ENCODE assay signal across 1 cellular context in the genomic region with DNA sequence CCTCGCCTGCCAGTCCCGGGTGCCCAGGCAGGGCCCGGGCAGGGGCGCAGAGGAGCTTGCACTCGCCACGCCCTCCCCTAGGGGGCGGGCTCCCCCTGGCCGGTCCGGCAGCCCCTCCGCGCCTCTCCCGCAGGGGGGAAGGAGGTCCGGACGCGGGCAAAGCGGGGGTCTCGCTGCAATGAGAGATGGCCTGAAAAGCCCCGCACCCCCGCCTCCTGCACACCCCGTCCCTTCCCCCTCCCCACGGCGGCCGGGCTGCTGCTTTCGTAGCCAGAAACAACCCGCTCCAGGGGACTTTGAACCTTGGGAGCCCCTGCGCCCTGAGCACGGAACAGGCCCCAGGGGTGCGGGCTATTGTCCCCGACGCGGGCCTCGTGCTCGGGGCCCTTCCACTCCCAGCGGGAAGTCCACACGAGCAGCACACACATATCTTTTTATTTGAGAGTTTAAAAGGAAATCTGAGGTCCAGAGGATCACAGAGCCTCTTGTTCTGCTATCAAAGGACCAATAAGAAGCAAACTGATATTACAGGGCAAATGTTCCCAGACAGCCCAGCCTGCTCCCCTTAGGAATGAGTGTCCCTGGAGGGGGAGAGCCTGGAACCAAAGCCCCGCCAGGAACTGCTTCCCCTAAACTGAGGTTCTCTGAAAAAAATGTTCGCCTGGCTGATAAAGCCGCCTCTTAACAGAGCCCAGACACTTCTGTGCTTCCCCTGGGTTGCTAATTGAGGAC.
TF ChIP-seq lines count a peak whose summit lies in the region.

No MANE protein-coding gene starts in this region.

TF ChIP-seq in HepG2, 621 proteins besides CTCF, POLR2A, EP300 and RAD21 (continued from another document and continues in another):
- no peak for TF ChIP-seq SCMH1 (CRISPR knock-in tag; IDR thresholded peaks at IDR 0.05; ENCODE audit: borderline replicate concordance)
- TF ChIP-seq SRF (IDR thresholded peaks at IDR 0.05; ENCODE audit: low read depth, low read length): no peak
- TF ChIP-seq, protein P1, sequence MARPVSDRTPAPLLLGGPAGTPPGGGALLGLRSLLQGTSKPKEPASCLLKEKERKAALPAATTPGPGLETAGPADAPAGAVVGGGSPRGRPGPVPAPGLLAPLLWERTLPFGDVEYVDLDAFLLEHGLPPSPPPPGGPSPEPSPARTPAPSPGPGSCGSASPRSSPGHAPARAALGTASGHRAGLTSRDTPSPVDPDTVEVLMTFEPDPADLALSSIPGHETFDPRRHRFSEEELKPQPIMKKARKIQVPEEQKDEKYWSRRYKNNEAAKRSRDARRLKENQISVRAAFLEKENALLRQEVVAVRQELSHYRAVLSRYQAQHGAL (CRISPR knock-in tag; IDR thresholded peaks at IDR 0.05; ENCODE audit: not compliant biosample characterization): no peak
- TF ChIP-seq, protein P2, sequence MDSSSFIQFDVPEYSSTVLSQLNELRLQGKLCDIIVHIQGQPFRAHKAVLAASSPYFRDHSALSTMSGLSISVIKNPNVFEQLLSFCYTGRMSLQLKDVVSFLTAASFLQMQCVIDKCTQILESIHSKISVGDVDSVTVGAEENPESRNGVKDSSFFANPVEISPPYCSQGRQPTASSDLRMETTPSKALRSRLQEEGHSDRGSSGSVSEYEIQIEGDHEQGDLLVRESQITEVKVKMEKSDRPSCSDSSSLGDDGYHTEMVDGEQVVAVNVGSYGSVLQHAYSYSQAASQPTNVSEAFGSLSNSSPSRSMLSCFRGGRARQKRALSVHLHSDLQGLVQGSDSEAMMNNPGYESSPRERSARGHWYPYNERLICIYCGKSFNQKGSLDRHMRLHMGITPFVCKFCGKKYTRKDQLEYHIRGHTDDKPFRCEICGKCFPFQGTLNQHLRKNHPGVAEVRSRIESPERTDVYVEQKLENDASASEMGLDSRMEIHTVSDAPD (CRISPR knock-in tag; IDR thresholded peaks at IDR 0.05): no peak
- TF ChIP-seq, protein P3, sequence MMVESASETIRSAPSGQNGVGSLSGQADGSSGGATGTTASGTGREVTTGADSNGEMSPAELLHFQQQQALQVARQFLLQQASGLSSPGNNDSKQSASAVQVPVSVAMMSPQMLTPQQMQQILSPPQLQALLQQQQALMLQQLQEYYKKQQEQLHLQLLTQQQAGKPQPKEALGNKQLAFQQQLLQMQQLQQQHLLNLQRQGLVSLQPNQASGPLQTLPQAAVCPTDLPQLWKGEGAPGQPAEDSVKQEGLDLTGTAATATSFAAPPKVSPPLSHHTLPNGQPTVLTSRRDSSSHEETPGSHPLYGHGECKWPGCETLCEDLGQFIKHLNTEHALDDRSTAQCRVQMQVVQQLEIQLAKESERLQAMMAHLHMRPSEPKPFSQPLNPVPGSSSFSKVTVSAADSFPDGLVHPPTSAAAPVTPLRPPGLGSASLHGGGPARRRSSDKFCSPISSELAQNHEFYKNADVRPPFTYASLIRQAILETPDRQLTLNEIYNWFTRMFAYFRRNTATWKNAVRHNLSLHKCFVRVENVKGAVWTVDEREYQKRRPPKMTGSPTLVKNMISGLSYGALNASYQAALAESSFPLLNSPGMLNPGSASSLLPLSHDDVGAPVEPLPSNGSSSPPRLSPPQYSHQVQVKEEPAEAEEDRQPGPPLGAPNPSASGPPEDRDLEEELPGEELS (CRISPR knock-in tag; IDR thresholded peaks at IDR 0.05): peak; percentile 58
- TF ChIP-seq ZNF260 (CRISPR knock-in tag; IDR thresholded peaks at IDR 0.05; ENCODE audit: borderline replicate concordance, low read depth): no peak
- no peak for TF ChIP-seq ZNF546 (CRISPR knock-in tag; conservative IDR thresholded peaks at IDR 0.05)
- no peak for TF ChIP-seq SNRNP70 (IDR thresholded peaks at IDR 0.05; ENCODE audit: low read depth, low read length)
- TF ChIP-seq SP2 (CRISPR knock-in tag; IDR thresholded peaks at IDR 0.05): no peak
- no peak for TF ChIP-seq SMARCE1 (IDR thresholded peaks at IDR 0.05; ENCODE audit: borderline replicate concordance)
- TF ChIP-seq ZNF703 (CRISPR knock-in tag; IDR thresholded peaks at IDR 0.05; ENCODE audit: borderline replicate concordance): 0 out of 2 replicates have a peak, but pooled peaks have one; percentile 83
- TF ChIP-seq ZNF788 (CRISPR knock-in tag; IDR thresholded peaks at IDR 0.05; ENCODE audit: borderline replicate concordance): 0 out of 2 replicates have a peak, but pooled peaks have one; percentile 27
- TF ChIP-seq, protein P4, sequence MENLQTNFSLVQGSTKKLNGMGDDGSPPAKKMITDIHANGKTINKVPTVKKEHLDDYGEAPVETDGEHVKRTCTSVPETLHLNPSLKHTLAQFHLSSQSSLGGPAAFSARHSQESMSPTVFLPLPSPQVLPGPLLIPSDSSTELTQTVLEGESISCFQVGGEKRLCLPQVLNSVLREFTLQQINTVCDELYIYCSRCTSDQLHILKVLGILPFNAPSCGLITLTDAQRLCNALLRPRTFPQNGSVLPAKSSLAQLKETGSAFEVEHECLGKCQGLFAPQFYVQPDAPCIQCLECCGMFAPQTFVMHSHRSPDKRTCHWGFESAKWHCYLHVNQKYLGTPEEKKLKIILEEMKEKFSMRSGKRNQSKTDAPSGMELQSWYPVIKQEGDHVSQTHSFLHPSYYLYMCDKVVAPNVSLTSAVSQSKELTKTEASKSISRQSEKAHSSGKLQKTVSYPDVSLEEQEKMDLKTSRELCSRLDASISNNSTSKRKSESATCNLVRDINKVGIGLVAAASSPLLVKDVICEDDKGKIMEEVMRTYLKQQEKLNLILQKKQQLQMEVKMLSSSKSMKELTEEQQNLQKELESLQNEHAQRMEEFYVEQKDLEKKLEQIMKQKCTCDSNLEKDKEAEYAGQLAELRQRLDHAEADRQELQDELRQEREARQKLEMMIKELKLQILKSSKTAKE (CRISPR knock-in tag; IDR thresholded peaks at IDR 0.05; ENCODE audit: borderline replicate concordance): peak; percentile 82
- no peak for TF ChIP-seq CREB1 (IDR thresholded peaks at IDR 0.05)
- no peak for TF ChIP-seq CREB1 (CRISPR knock-in tag; IDR thresholded peaks at IDR 0.05)
- TF ChIP-seq, protein P5, sequence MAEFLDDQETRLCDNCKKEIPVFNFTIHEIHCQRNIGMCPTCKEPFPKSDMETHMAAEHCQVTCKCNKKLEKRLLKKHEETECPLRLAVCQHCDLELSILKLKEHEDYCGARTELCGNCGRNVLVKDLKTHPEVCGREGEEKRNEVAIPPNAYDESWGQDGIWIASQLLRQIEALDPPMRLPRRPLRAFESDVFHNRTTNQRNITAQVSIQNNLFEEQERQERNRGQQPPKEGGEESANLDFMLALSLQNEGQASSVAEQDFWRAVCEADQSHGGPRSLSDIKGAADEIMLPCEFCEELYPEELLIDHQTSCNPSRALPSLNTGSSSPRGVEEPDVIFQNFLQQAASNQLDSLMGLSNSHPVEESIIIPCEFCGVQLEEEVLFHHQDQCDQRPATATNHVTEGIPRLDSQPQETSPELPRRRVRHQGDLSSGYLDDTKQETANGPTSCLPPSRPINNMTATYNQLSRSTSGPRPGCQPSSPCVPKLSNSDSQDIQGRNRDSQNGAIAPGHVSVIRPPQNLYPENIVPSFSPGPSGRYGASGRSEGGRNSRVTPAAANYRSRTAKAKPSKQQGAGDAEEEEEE (CRISPR knock-in tag; IDR thresholded peaks at IDR 0.05; ENCODE audit: borderline replicate concordance): no peak
- no peak for TF ChIP-seq SETDB1 (CRISPR knock-in tag; IDR thresholded peaks at IDR 0.05; ENCODE audit: borderline replicate concordance)
- no peak; the same call in 1 of the 2 replicates for TF ChIP-seq KAT2B (IDR thresholded peaks at IDR 0.05; ENCODE audit: borderline replicate concordance, low read depth, low read length)
- 0 out of 2 replicates have a peak, but pooled peaks have one; percentile 59 for TF ChIP-seq ZNF44 (CRISPR knock-in tag; IDR thresholded peaks at IDR 0.05)
- TF ChIP-seq GPN1 (CRISPR knock-in tag; IDR thresholded peaks at IDR 0.05; ENCODE audit: borderline replicate concordance): no peak
- TF ChIP-seq, protein P6, sequence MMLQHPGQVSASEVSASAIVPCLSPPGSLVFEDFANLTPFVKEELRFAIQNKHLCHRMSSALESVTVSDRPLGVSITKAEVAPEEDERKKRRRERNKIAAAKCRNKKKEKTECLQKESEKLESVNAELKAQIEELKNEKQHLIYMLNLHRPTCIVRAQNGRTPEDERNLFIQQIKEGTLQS (CRISPR knock-in tag; IDR thresholded peaks at IDR 0.05): peak; percentile 52; the same call in 1 of the 2 replicates
- TF ChIP-seq, protein P7, sequence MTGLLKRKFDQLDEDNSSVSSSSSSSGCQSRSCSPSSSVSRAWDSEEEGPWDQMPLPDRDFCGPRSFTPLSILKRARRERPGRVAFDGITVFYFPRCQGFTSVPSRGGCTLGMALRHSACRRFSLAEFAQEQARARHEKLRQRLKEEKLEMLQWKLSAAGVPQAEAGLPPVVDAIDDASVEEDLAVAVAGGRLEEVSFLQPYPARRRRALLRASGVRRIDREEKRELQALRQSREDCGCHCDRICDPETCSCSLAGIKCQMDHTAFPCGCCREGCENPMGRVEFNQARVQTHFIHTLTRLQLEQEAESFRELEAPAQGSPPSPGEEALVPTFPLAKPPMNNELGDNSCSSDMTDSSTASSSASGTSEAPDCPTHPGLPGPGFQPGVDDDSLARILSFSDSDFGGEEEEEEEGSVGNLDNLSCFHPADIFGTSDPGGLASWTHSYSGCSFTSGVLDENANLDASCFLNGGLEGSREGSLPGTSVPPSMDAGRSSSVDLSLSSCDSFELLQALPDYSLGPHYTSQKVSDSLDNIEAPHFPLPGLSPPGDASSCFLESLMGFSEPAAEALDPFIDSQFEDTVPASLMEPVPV (CRISPR knock-in tag; IDR thresholded peaks at IDR 0.05): peak; percentile 71; the same call in 1 of the 2 replicates
- TF ChIP-seq ZNF468 (CRISPR knock-in tag; IDR thresholded peaks at IDR 0.05): no peak
- TF ChIP-seq ZNF160 (CRISPR knock-in tag; IDR thresholded peaks at IDR 0.05): peak; percentile 69; the same call in 1 of the 2 replicates
- TF ChIP-seq, protein P8, sequence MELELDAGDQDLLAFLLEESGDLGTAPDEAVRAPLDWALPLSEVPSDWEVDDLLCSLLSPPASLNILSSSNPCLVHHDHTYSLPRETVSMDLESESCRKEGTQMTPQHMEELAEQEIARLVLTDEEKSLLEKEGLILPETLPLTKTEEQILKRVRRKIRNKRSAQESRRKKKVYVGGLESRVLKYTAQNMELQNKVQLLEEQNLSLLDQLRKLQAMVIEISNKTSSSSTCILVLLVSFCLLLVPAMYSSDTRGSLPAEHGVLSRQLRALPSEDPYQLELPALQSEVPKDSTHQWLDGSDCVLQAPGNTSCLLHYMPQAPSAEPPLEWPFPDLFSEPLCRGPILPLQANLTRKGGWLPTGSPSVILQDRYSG (CRISPR knock-in tag; IDR thresholded peaks at IDR 0.05): no peak
- 0 out of 2 replicates have a peak, but pooled peaks have one; percentile 42 for TF ChIP-seq ZNF17 (CRISPR knock-in tag; IDR thresholded peaks at IDR 0.05)
- peak; percentile 88 for TF ChIP-seq GATAD2A (CRISPR knock-in tag; IDR thresholded peaks at IDR 0.05)
- peak; percentile 81; the same call in 1 of the 2 replicates for TF ChIP-seq HDAC2 (CRISPR knock-in tag; IDR thresholded peaks at IDR 0.05)
- TF ChIP-seq ZNF446 (CRISPR knock-in tag; IDR thresholded peaks at IDR 0.05): no peak; the same call in 1 of the 2 replicates
- TF ChIP-seq POGZ (CRISPR knock-in tag; IDR thresholded peaks at IDR 0.05): no peak
- no peak for TF ChIP-seq ZFP36L2 (CRISPR knock-in tag; IDR thresholded peaks at IDR 0.05)
- TF ChIP-seq ZNF629 (CRISPR knock-in tag; conservative IDR thresholded peaks at IDR 0.05): no peak
- TF ChIP-seq ZNF782 (CRISPR knock-in tag; IDR thresholded peaks at IDR 0.05; ENCODE audit: borderline replicate concordance): no peak
- TF ChIP-seq TEAD2 (CRISPR knock-in tag; IDR thresholded peaks at IDR 0.05): no peak
- TF ChIP-seq ISL2 (CRISPR knock-in tag; IDR thresholded peaks at IDR 0.05): 0 out of 2 replicates have a peak, but pooled peaks have one; percentile 42
- TF ChIP-seq, protein P9, sequence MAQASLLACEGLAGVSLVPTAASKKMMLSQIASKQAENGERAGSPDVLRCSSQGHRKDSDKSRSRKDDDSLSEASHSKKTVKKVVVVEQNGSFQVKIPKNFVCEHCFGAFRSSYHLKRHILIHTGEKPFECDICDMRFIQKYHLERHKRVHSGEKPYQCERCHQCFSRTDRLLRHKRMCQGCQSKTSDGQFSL (CRISPR knock-in tag; IDR thresholded peaks at IDR 0.05): peak; percentile 65; the same call in 1 of the 2 replicates
- TF ChIP-seq, protein P10, sequence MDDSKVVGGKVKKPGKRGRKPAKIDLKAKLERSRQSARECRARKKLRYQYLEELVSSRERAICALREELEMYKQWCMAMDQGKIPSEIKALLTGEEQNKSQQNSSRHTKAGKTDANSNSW (CRISPR knock-in tag; IDR thresholded peaks at IDR 0.05; ENCODE audit: borderline replicate concordance): peak; percentile 55; the same call in 1 of the 2 replicates
- TF ChIP-seq ERF (CRISPR knock-in tag; IDR thresholded peaks at IDR 0.05): peak; percentile 67; the same call in 1 of the 2 replicates
- TF ChIP-seq, protein P11, sequence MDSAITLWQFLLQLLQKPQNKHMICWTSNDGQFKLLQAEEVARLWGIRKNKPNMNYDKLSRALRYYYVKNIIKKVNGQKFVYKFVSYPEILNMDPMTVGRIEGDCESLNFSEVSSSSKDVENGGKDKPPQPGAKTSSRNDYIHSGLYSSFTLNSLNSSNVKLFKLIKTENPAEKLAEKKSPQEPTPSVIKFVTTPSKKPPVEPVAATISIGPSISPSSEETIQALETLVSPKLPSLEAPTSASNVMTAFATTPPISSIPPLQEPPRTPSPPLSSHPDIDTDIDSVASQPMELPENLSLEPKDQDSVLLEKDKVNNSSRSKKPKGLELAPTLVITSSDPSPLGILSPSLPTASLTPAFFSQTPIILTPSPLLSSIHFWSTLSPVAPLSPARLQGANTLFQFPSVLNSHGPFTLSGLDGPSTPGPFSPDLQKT (CRISPR knock-in tag; IDR thresholded peaks at IDR 0.05; ENCODE audit: borderline replicate concordance): no peak
- TF ChIP-seq GABPB1 (CRISPR knock-in tag; IDR thresholded peaks at IDR 0.05): peak; percentile 74
- TF ChIP-seq ZNF556 (CRISPR knock-in tag; IDR thresholded peaks at IDR 0.05; ENCODE audit: borderline replicate concordance): no peak; the same call in 1 of the 2 replicates
- TF ChIP-seq GABPA (IDR thresholded peaks at IDR 0.05; ENCODE audit: low read depth, low read length): no peak
- no peak for TF ChIP-seq GABPA (CRISPR knock-in tag; IDR thresholded peaks at IDR 0.05; ENCODE audit: low read depth)
- 0 out of 2 replicates have a peak, but pooled peaks have one; percentile 63 for TF ChIP-seq ZIK1 (CRISPR knock-in tag; IDR thresholded peaks at IDR 0.05; ENCODE audit: borderline replicate concordance, low read depth)
- no peak for TF ChIP-seq CEBPB (IDR thresholded peaks at IDR 0.05; ENCODE audit: borderline replicate concordance, low read depth, low read length)
- TF ChIP-seq, protein P12, sequence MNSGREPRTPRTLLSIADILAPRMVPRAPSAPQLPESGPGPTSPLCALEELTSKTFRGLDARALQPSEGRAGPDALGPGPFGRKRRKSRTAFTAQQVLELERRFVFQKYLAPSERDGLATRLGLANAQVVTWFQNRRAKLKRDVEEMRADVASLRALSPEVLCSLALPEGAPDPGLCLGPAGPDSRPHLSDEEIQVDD (CRISPR knock-in tag; IDR thresholded peaks at IDR 0.05; ENCODE audit: borderline replicate concordance): peak; percentile 31; the same call in 1 of the 2 replicates
- TF ChIP-seq MIXL1 (CRISPR knock-in tag; IDR thresholded peaks at IDR 0.05): peak; percentile 29; the same call in 1 of the 2 replicates
- TF ChIP-seq, protein P13, sequence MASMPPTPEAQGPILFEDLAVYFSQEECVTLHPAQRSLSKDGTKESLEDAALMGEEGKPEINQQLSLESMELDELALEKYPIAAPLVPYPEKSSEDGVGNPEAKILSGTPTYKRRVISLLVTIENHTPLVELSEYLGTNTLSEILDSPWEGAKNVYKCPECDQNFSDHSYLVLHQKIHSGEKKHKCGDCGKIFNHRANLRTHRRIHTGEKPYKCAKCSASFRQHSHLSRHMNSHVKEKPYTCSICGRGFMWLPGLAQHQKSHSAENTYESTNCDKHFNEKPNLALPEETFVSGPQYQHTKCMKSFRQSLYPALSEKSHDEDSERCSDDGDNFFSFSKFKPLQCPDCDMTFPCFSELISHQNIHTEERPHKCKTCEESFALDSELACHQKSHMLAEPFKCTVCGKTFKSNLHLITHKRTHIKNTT (CRISPR knock-in tag; IDR thresholded peaks at IDR 0.05): no peak
